In genomic region chr2:217851191-217852020, GRCh38 we compare ENCODE assay signal across 12 cellular contexts.
DNase-seq lines count a peak whose midpoint lies in the region; ATAC-seq and TF ChIP-seq lines count a peak whose summit lies in the region.
"Had no signal": no experiment of that assay in that cellular context is flagged by ENCODE, and none has a peak within 500 bp of the region (broad histone marks: within the 10 kb centered on the region; RNA-seq: fewer than 3 reads in every experiment).

No MANE protein-coding gene starts in this region.

- peak; percentile 73 for DNase-seq in Right ventricle myocardium inferior (ENCODE audit: missing footprints)
- no peak for DNase-seq in cardiac septum (ENCODE audit: low spot score)
- peak; percentile 30 for DNase-seq in epithelial cell of esophagus (ENCODE audit: low read depth)
- peak; percentile 71 to 78 for DNase-seq in aorta
- DNase-seq in GF-D8 (lab: John Stamatoyannopoulos, UW), result no peak
- DNase-seq in activated naive CD4-positive, alpha-beta T cell treated with anti-CD3 and anti-CD28 coated beads, Interleukin-2, amount 50 U/mL, for 72 hours (ENCODE audit: low spot score in 2 of 2), result no peak
- DNase-seq: ACHN; activated CD4-positive, CD25-positive, alpha-beta regulatory T cell treated with anti-CD3 and anti-CD28 coated beads, Interleukin-2, amount 50 U/mL, for 72 hours; NCI-H748 treated with DMSO at 0.1 percent for 48 hours had no signal

- H3K36me3 ChIP-seq in mucosa of rectum (ENCODE audit: control insufficient read depth in 2 of 2, insufficient read depth in 2 of 2, low read length in 2 of 2), result peaks cover 0 to 1% of the 10 kb centered on the region in 2 donors
- H3K36me3 ChIP-seq in aorta (ENCODE audit: control insufficient read depth in 1 of 2, insufficient read depth in 2 of 2, low read length in 1 of 2), result peaks cover 10 to 23% of the 10 kb centered on the region in 2 donors

- 21 to 32% methylated on average over 2 of the region's 2 CpGs for WGBS in aorta, 2 donors

- H3K9me3 ChIP-seq in mucosa of rectum (ENCODE audit: control insufficient read depth in 2 of 2, low read length in 2 of 2) (no peaks in the 10 kb centered on the region), aorta (ENCODE audit: control insufficient read depth, low read length) (no peaks in the 10 kb centered on the region)

- H3K27ac ChIP-seq in mucosa of rectum (ENCODE audit: low read depth in 2 of 2, low read length in 2 of 2) (peak overlapping the region; percentile 25 to 53), aorta (ENCODE audit: low read depth in 1 of 2, low read length in 2 of 2) (peak overlapping the region in 1 of 2 donors; percentile 73)

- no peaks in the 10 kb centered on the region for H3K36me3 Mint-ChIP-seq in activated naive CD4-positive, alpha-beta T cell treated with anti-CD3 and anti-CD28 coated beads, Interleukin-2, amount 50 U/mL, for 72 hours

- no peaks in the 10 kb centered on the region for H3K9me3 Mint-ChIP-seq in activated naive CD4-positive, alpha-beta T cell treated with anti-CD3 and anti-CD28 coated beads, Interleukin-2, amount 50 U/mL, for 72 hours
- H3K9me3 Mint-ChIP-seq: central memory CD8-positive, alpha-beta T cell had no signal

- no peak overlapping the region for H3K9ac ChIP-seq in mucosa of rectum (ENCODE audit: low read depth in 1 of 2, low read length in 2 of 2)

- H3K4me3 ChIP-seq in epithelial cell of esophagus (ENCODE audit: low read length) (no peak overlapping the region), mucosa of rectum (ENCODE audit: low read length in 2 of 2) (no peak overlapping the region), aorta (ENCODE audit: low read length in 2 of 2) (no peak overlapping the region)

- intact Hi-C loops in Right ventricle myocardium inferior (cut with DNase I), result loop anchor here (10.0 kb wide), 1 partner anchor 47 kb away; no protein-coding TSS in a partner anchor
- intact Hi-C loops in cardiac septum (cut with DNase I), result no loop called here
- intact Hi-C loops in aorta (cut with DNase I), result no loop called here

- TF ChIP-seq CTCF in epithelial cell of esophagus (IDR thresholded peaks at IDR 0.05; ENCODE audit: insufficient read depth, low read depth, low read length, missing control alignments), result no peak

- ATAC-seq in Right ventricle myocardium inferior (peak; percentile 35), aorta (ENCODE audit: low FRiP score) (peak; percentile 1), HG02884 (IDR thresholded peaks at IDR 0.05; ENCODE audit: unreplicated experiment) (no peak)
- no peak for ATAC-seq in activated naive CD4-positive, alpha-beta T cell treated with anti-CD3 and anti-CD28 coated beads, Interleukin-2, amount 50 U/mL, for 72 hours

- no peak overlapping the region for H3K27ac Mint-ChIP-seq in activated naive CD4-positive, alpha-beta T cell treated with anti-CD3 and anti-CD28 coated beads, Interleukin-2, amount 50 U/mL, for 72 hours

- H3K27me3 ChIP-seq in mucosa of rectum (ENCODE audit: control insufficient read depth in 2 of 2, insufficient read depth in 2 of 2, low read length in 2 of 2), result no peaks in the 10 kb centered on the region
- H3K27me3 ChIP-seq in aorta (ENCODE audit: control insufficient read depth in 1 of 2, insufficient read depth in 2 of 2, low read length in 1 of 2), result no peaks in the 10 kb centered on the region

- peaks cover 0 to 9% of the 10 kb centered on the region in 2 donors for H3K4me1 ChIP-seq in mucosa of rectum (ENCODE audit: control insufficient read depth in 2 of 2, insufficient read depth in 2 of 2, low read length in 2 of 2)
- peaks cover 0 to 2% of the 10 kb centered on the region in 2 donors for H3K4me1 ChIP-seq in aorta (ENCODE audit: control insufficient read depth in 1 of 2, insufficient read depth in 2 of 2, low read length in 2 of 2)

Comparison
In these comparisons a context has a peak if more than half of its experiments do, and no peak if none do; other contexts are left out.
1. DNase-seq: peak in Right ventricle myocardium inferior (single experiment), epithelial cell of esophagus (single experiment) and aorta (2 of 2); none in cardiac septum (single experiment), GF-D8 (single experiment) and activated naive CD4-positive, alpha-beta T cell treated with anti-CD3 and anti-CD28 coated beads, Interleukin-2, amount 50 U/mL, for 72 hours (0 of 2).
2. ATAC-seq: peak in Right ventricle myocardium inferior (single experiment) and aorta (single experiment); none in activated naive CD4-positive, alpha-beta T cell treated with anti-CD3 and anti-CD28 coated beads, Interleukin-2, amount 50 U/mL, for 72 hours (0 of 2) and HG02884 (single experiment).